In the genomic region with DNA sequence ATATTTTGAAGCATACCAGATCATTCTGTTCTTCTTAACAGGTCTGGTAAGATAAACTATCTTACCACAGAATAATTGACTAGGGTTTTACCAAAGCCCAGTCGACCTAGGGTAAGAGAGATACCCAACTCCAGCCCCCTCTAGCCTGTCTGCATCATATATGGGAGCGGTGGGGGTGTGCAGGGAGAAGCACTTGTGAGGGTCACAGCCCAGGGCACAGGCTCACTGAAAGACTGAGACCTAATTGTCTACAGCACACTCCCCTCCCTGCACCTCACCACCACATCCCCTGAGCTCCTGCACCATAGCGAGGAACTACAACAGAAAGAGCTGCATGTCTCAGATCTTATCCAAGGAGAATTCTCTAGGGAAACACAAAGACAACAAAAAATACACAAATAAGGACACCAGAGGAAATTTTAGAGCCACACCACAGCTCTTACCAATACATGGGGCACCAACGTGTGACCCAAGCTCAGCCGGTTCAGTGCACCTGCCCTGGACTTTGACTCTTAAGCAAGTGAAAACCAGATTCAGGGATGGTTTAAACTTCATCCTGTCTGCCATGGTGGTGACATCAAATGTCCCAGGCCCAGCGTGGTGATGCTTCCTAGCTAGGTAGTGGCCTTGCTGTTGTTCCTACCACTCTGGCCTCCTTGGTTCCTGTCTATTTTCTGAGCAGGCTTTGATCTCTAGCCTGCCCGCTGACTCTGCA, we compare ENCODE assay signal across 24 cellular contexts.
"Had no signal": no experiment of that assay in that cellular context is flagged by ENCODE, and none has a peak within 500 bp of the region (broad histone marks: within the 10 kb centered on the region; RNA-seq: fewer than 3 reads in every experiment).

No MANE protein-coding gene starts in this region.

- H3K27ac Mint-ChIP-seq: dendritic cell treated with granulocyte-macrophage colony-stimulating factor and Interleukin-4, amounts not matched to agents 40 ng/mL and 50 ng/mL, for 4 days; memory B cell; mesothelial cell of epicardium; nephron had no signal

- H3K27ac ChIP-seq: left lung, lower lobe of right lung, parathyroid adenoma, psoas muscle, spleen had no signal

- H3K36me3 ChIP-seq: left lung, lower lobe of right lung, spleen had no signal

- DNase-seq: erythroblast; foreskin melanocyte; head of caudate nucleus; hippocampal formation; kidney glomerular epithelial cell; left lung; lower lobe of right lung; occipital lobe; psoas muscle; retina; spleen; stimulated activated CD4-positive, alpha-beta T cell treated with anti-CD3 and anti-CD28 coated beads, Interleukin-15, amount 100 ng/mL, for 24 hours; stimulated activated CD4-positive, alpha-beta T cell treated with anti-CD3 and anti-CD28 coated beads, Interleukin-1b, Interleukin-23, amount 100 ng/mL, for 48 hours; stimulated activated CD4-positive, alpha-beta T cell treated with anti-CD3 and anti-CD28 coated beads, Interleukin-4, amount 100 ng/mL, for 4 hours; stimulated activated naive CD4-positive, alpha-beta T cell treated with Interleukin-2 at 50 U/mL for 16 hours; trophoblast cell had no signal

- H3K4me3 ChIP-seq: left lung, lower lobe of right lung, psoas muscle, spleen had no signal

- H3K4me3 Mint-ChIP-seq: dendritic cell treated with granulocyte-macrophage colony-stimulating factor and Interleukin-4, amounts not matched to agents 40 ng/mL and 50 ng/mL, for 4 days; memory B cell; mesothelial cell of epicardium; nephron had no signal

- H3K4me1 ChIP-seq: left lung, lower lobe of right lung, parathyroid adenoma, psoas muscle, spleen had no signal

- H3K36me3 Mint-ChIP-seq: memory B cell, mesothelial cell of epicardium had no signal

- ATAC-seq: left lung, lower lobe of right lung, psoas muscle, sciatic nerve had no signal

- H3K9me3 ChIP-seq: left lung, lower lobe of right lung, psoas muscle, spleen had no signal

- H3K9me3 Mint-ChIP-seq: dendritic cell treated with granulocyte-macrophage colony-stimulating factor and Interleukin-4, amounts not matched to agents 40 ng/mL and 50 ng/mL, for 4 days; memory B cell; mesothelial cell of epicardium; nephron had no signal

- FAIRE-seq: endothelial cell of umbilical vein, urothelium cell line had no signal

- H3K27me3 ChIP-seq: left lung, spleen had no signal

- H3K4me1 Mint-ChIP-seq: memory B cell, mesothelial cell of epicardium, nephron had no signal
